2 cellular contexts compared by ENCODE assay signal in genomic region chrX:14956813-14957212, GRCh38.
TF ChIP-seq lines count a peak whose summit lies in the region.

No MANE protein-coding gene starts in this region.

TF ChIP-seq in GM12878, 131 proteins besides CTCF, POLR2A, EP300 and RAD21:
- TF ChIP-seq ATF7 (IDR thresholded peaks at IDR 0.05; ENCODE audit: low read depth) = peak; percentile 88
- peak in 1 of 2 experiments; percentile 21; a peak in 1 of 4 replicates for TF ChIP-seq IKZF2 (IDR thresholded peaks at IDR 0.05)
- TF ChIP-seq SUPT20H (IDR thresholded peaks at IDR 0.05; ENCODE audit: borderline replicate concordance, control insufficient read depth, low read depth, low read length) = no peak
- peak; percentile 89 for TF ChIP-seq MTA2 (IDR thresholded peaks at IDR 0.05; ENCODE audit: low read depth)

TF ChIP-seq in endothelial cell of umbilical vein, 7 proteins besides CTCF, POLR2A, EP300 and RAD21:
- TF ChIP-seq, protein P1, sequence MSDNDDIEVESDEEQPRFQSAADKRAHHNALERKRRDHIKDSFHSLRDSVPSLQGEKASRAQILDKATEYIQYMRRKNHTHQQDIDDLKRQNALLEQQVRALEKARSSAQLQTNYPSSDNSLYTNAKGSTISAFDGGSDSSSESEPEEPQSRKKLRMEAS (IDR thresholded peaks at IDR 0.05; ENCODE audit: insufficient read depth, insufficient read length) = no peak
- TF ChIP-seq EZH2 (IDR thresholded peaks at IDR 0.05; ENCODE audit: borderline replicate concordance, low read depth, low read length, severe bottlenecking) (no peak), JUN (IDR thresholded peaks at IDR 0.05; ENCODE audit: borderline replicate concordance, insufficient read depth, insufficient read length, low read depth) (no peak), FOS (IDR thresholded peaks at IDR 0.05; ENCODE audit: borderline replicate concordance, insufficient read depth, low read length) (no peak), MYC (IDR thresholded peaks at IDR 0.05; ENCODE audit: low read depth, low read length) (no peak)
